ENCODE assay signal across 18 cellular contexts in genomic region chr18:77168666-77169358, GRCh38.
"Had no signal": no experiment of that assay in that cellular context is flagged by ENCODE, and none has a peak within 500 bp of the region (broad histone marks: within the 10 kb centered on the region; RNA-seq: fewer than 3 reads in every experiment).

No MANE protein-coding gene starts in this region.

- H3K4me1 ChIP-seq: body of pancreas, gastroesophageal sphincter, right atrium auricular region, spleen, upper lobe of right lung had no signal

- ATAC-seq: activated CD8-positive, alpha-beta memory T cell treated with anti-CD3 and anti-CD28 coated beads, Interleukin-2, amount 10 ng/mL, durations not matched to agents 7 days and 5 days; activated CD8-positive, alpha-beta T cell treated with anti-CD3 and anti-CD28 coated beads for 36 hours; body of pancreas; gastroesophageal sphincter; heart right ventricle; left cardiac atrium; upper lobe of right lung had no signal

- DNase-seq: activated CD4-positive, alpha-beta T cell treated with anti-CD3 and anti-CD28 coated beads, Interleukin-2, amount 10 ng/mL, durations not matched to agents 24 days and 14 days; activated CD8-positive, alpha-beta memory T cell treated with anti-CD3 and anti-CD28 coated beads, Interleukin-2, amount 10 ng/mL, durations not matched to agents 7 days and 5 days; activated CD8-positive, alpha-beta T cell treated with anti-CD3 and anti-CD28 coated beads for 36 hours; activated effector memory CD4-positive, alpha-beta T cell treated with anti-CD3 and anti-CD28 coated beads, Interleukin-2, amount 50 U/mL, for 16 hours; activated T-cell treated with anti-CD3 and anti-CD28 coated beads for 4 hours; body of pancreas; cortex of kidney; heart right ventricle; islet precursor cell; left cardiac atrium; spleen; stimulated activated CD4-positive, alpha-beta T cell treated with anti-CD3 and anti-CD28 coated beads, Interleukin-4, amount 100 ng/mL, for 1 hour; stimulated activated naive CD4-positive, alpha-beta T cell; upper lobe of right lung had no signal

- H3K27me3 ChIP-seq: body of pancreas, cardiac muscle cell, right atrium auricular region, upper lobe of right lung had no signal

- H3K9me3 ChIP-seq: body of pancreas, gastroesophageal sphincter, heart right ventricle, right atrium auricular region, spleen, upper lobe of right lung had no signal

- H3K4me3 ChIP-seq: body of pancreas, cardiac muscle cell, gastroesophageal sphincter, heart right ventricle, right atrium auricular region, spleen, upper lobe of right lung had no signal

- H3K36me3 ChIP-seq: cardiac muscle cell, gastroesophageal sphincter, heart right ventricle, right atrium auricular region, spleen, upper lobe of right lung had no signal

- H3K27ac ChIP-seq: body of pancreas, cardiac muscle cell, epithelial cell of prostate, gastroesophageal sphincter, heart right ventricle, right atrium auricular region, spleen, upper lobe of right lung had no signal
